Comparison of ENCODE assay signal across 11 cellular contexts in genomic region chr16:89629827-89630610, GRCh38. TPM values are rescaled to one million over a fixed set of nuclear protein-coding genes. Genes with fewer than 3 reads are reported as not detected.
"Had no signal": no experiment of that assay in that cellular context is flagged by ENCODE, and none has a peak within 500 bp of the region (broad histone marks: within the 10 kb centered on the region; RNA-seq: fewer than 3 reads in every experiment).

No MANE protein-coding gene starts in this region.

- H3K36me3 ChIP-seq: gastrocnemius medialis, upper lobe of left lung had no signal

- H3K9me3 ChIP-seq: gastrocnemius medialis had no signal

- ATAC-seq: activated CD4-positive, alpha-beta T cell treated with anti-CD3 and anti-CD28 coated beads for 36 hours; esophagus mucosa; gastrocnemius medialis; left ventricle myocardium superior; stimulated activated naive CD8-positive, alpha-beta T cell treated with anti-CD3 and anti-CD28 coated beads, Interleukin-15, amount 100 ng/mL, for 72 hours had no signal

- H3K27ac ChIP-seq: gastrocnemius medialis, upper lobe of left lung had no signal

- H3K4me3 ChIP-seq: gastrocnemius medialis, upper lobe of left lung had no signal

- H3K27me3 ChIP-seq: upper lobe of left lung had no signal

- H3K4me1 ChIP-seq: gastrocnemius medialis, upper lobe of left lung had no signal

- DNase-seq: activated CD4-positive, alpha-beta T cell treated with anti-CD3 and anti-CD28 coated beads for 36 hours; activated CD4-positive, alpha-beta T cell treated with anti-CD3 and anti-CD28 coated beads, Interleukin-2, amount 50 U/mL, for 48 hours; effector CD8-positive, alpha-beta T cell; gastrocnemius medialis; head of caudate nucleus; kidney glomerular epithelial cell; left ventricle myocardium superior; stimulated activated naive CD8-positive, alpha-beta T cell treated with anti-CD3 and anti-CD28 coated beads, Interleukin-15, amount 100 ng/mL, for 72 hours; upper lobe of left lung had no signal

RNA-seq across cellular contexts. Expression of gene DPEP1, which starts 16.6 kb away (rescaled TPM):
- total RNA-seq: activated CD4-positive, alpha-beta T cell treated with anti-CD3 and anti-CD28 coated beads for 36 hours; activated T-helper 1 cell treated with anti-CD3 and anti-CD28 coated beads, Interleukin-12 subunit alpha, Interleukin-12 subunit beta, Interleukin-2, Interleukin-4 antibody, amounts not matched to agents 30 ng/mL and 10 ng/mL and 1 ng/mL, durations not matched to agents 14 hours and 24 hours and 36 hours; esophagus mucosa; gastrocnemius medialis; left ventricle myocardium superior had no signal

RNA-seq across cellular contexts. Expression of gene CPNE7, which starts 54.5 kb away (rescaled TPM):
- total RNA-seq: gastrocnemius medialis, left ventricle myocardium superior had no signal
